9 cellular contexts compared by ENCODE assay signal in genomic region chr1:35016406-35016805, GRCh38.
"Had no signal": no experiment of that assay in that cellular context is flagged by ENCODE, and none has a peak within 500 bp of the region (broad histone marks: within the 10 kb centered on the region; RNA-seq: fewer than 3 reads in every experiment).

No MANE protein-coding gene starts in this region.

- H3K4me3 ChIP-seq: GM23338, HAP-1, K562 had no signal

- H3K4me3 Mint-ChIP-seq: GM23338 had no signal

- H3K9me3 Mint-ChIP-seq: GM23338 had no signal

- H3K4me2 ChIP-seq: GM23338 had no signal

- FAIRE-seq: H1, H54, HTR-8/SVneo had no signal

- DNase-seq: IMR-90, KG1 had no signal

- H3K4me1 Mint-ChIP-seq: GM23338 had no signal

- H3K9me3 ChIP-seq: HAP-1 had no signal

- ATAC-seq: GM23338, HCT116, K562 had no signal

- H2AFZ ChIP-seq: GM23338 had no signal

- H3K27ac Mint-ChIP-seq: GM23338 had no signal
